In genomic region chr10:124719213-124719851, GRCh38 we compare ENCODE assay signal across 9 cellular contexts. TPM values are rescaled to one million over a fixed set of nuclear protein-coding genes. Genes with fewer than 3 reads are reported as not detected.
DNase-seq lines count a peak whose midpoint lies in the region; ATAC-seq, FAIRE-seq and TF ChIP-seq lines count a peak whose summit lies in the region.
"Had no signal": no experiment of that assay in that cellular context is flagged by ENCODE, and none has a peak within 500 bp of the region (broad histone marks: within the 10 kb centered on the region; RNA-seq: fewer than 3 reads in every experiment).

No MANE protein-coding gene starts in this region.

- no peaks in the 10 kb centered on the region for H3K27me3 Mint-ChIP-seq in activated CD4-positive, alpha-beta memory T cell treated with anti-CD3 and anti-CD28 coated beads, Interleukin-2, amount 10 ng/mL, durations not matched to agents 7 days and 5 days
- no peaks in the 10 kb centered on the region for H3K27me3 Mint-ChIP-seq in naive thymus-derived CD8-positive, alpha-beta T cell

- no peaks in the 10 kb centered on the region for H3K9me2 ChIP-seq in GM23248 (ENCODE audit: insufficient read depth)

- H3K36me3 ChIP-seq in GM23248 (ENCODE audit: low read depth) (no peaks in the 10 kb centered on the region), endothelial cell of umbilical vein (ENCODE audit: control insufficient read depth in 2 of 2, extremely low read depth in 1 of 2, insufficient read depth in 2 of 2, low read length in 2 of 2) (no peaks in the 10 kb centered on the region)

- peaks cover 94% of the 10 kb centered on the region for H3K4me1 Mint-ChIP-seq in activated CD4-positive, alpha-beta memory T cell treated with anti-CD3 and anti-CD28 coated beads, Interleukin-2, amount 10 ng/mL, durations not matched to agents 7 days and 5 days
- H3K4me1 Mint-ChIP-seq in naive thymus-derived CD8-positive, alpha-beta T cell, result peaks cover 46 to 98% (median 86%) of the 10 kb centered on the region in 4 donors

- H2AFZ ChIP-seq in GM23248 (no peak overlapping the region), endothelial cell of umbilical vein (ENCODE audit: low read depth, low read length) (no peak overlapping the region)

- POLR2A ChIA-PET in activated CD4-positive, alpha-beta memory T cell treated with anti-CD3 and anti-CD28 coated beads, Interleukin-2, amount 10 ng/mL, durations not matched to agents 7 days and 5 days (lab: Charles Lee), result interaction anchor here (0.6 to 15.8 kb wide), 19 partner anchors 13 to 106 kb away, joined by 3 to 460 read pairs (median 10); partner anchors contain the start of genes ABRAXAS2 and EEF1AKMT2
- POLR2A ChIA-PET in endothelial cell of umbilical vein (lab: Charles Lee), result no interaction called here
- POLR2A ChIA-PET in naive thymus-derived CD8-positive, alpha-beta T cell (lab: Charles Lee), result interaction anchor here (0.6 to 3.7 kb wide), 25 partner anchors 10 to 177 kb away, joined by 3 to 56 read pairs (median 7); partner anchors contain the start of gene ABRAXAS2

- CTCF ChIA-PET in activated CD4-positive, alpha-beta memory T cell treated with anti-CD3 and anti-CD28 coated beads, Interleukin-2, amount 10 ng/mL, durations not matched to agents 7 days and 5 days (lab: Charles Lee), result interaction anchor here (0.6 to 13.0 kb wide), 29 partner anchors 12 to 186 kb away, joined by 3 to 164 read pairs (median 5); no protein-coding TSS in a partner anchor
- CTCF ChIA-PET in endothelial cell of umbilical vein (lab: Charles Lee), result interaction anchor here (0.6 to 4.9 kb wide), 20 partner anchors 10 to 178 kb away, joined by 3 to 60 read pairs (median 6); no protein-coding TSS in a partner anchor

- H3K79me2 ChIP-seq in GM23248 (ENCODE audit: insufficient read depth) (peaks cover 7% of the 10 kb centered on the region), endothelial cell of umbilical vein (ENCODE audit: control insufficient read depth, insufficient read depth, low read length) (peaks cover 2% of the 10 kb centered on the region)

- peak overlapping the region; percentile 92 for H3K27ac Mint-ChIP-seq in activated CD4-positive, alpha-beta memory T cell treated with anti-CD3 and anti-CD28 coated beads, Interleukin-2, amount 10 ng/mL, durations not matched to agents 7 days and 5 days
- H3K27ac Mint-ChIP-seq in naive thymus-derived CD8-positive, alpha-beta T cell, result peak overlapping the region; percentile 88 to 98 (median 96)

- peaks cover 15% of the 10 kb centered on the region for H3K4me1 ChIP-seq in GM23248 (ENCODE audit: insufficient read depth)
- peaks cover 26% of the 10 kb centered on the region for H3K4me1 ChIP-seq in endothelial cell of umbilical vein (ENCODE audit: control insufficient read depth, extremely low read depth, insufficient read depth, low read length)

- no peaks in the 10 kb centered on the region for H3K9me1 ChIP-seq in endothelial cell of umbilical vein (replicated peaks; ENCODE audit: control insufficient read depth, extremely low read depth, insufficient read depth, low read length)

- H3K27me3 ChIP-seq in GM23248 (replicated peaks; ENCODE audit: insufficient read depth), result no peaks in the 10 kb centered on the region
- no peaks in the 10 kb centered on the region for H3K27me3 ChIP-seq in endothelial cell of umbilical vein (ENCODE audit: control insufficient read depth in 2 of 2, insufficient read depth in 2 of 2, low read length in 2 of 2)

- peak; percentile 54 to 61 for ATAC-seq in naive thymus-derived CD8-positive, alpha-beta T cell

- peak; percentile 56 for DNase-seq in GM23248
- DNase-seq in M059J (ENCODE audit: low read depth), result peak; percentile 54
- peak; percentile 79 for DNase-seq in activated CD4-positive, alpha-beta memory T cell treated with anti-CD3 and anti-CD28 coated beads, Interleukin-2, amount 10 ng/mL, durations not matched to agents 7 days and 5 days
- peak; percentile 84 for DNase-seq in endothelial cell of umbilical vein (ENCODE audit: low read depth, low spot score)
- peak in 9 of 10 donors; percentile 47 to 85 (median 74) for DNase-seq in naive thymus-derived CD8-positive, alpha-beta T cell
- no peak for DNase-seq in NCI-H510A (lab: John Stamatoyannopoulos, UW)
- no peak for DNase-seq in ecto neural progenitor cell (ENCODE audit: low spot score)

- WGBS in GM23248 (ENCODE audit: low coverage in 1 of 2, low lambda C conversion rate in 2 of 2, missing lambda C conversion rate in 2 of 2), 2 experiments, result 70 to 81% methylated on average over 8 of the region's 8 CpGs

- BruUV-seq in endothelial cell of umbilical vein (replicated peaks; lab: Mats Ljungman, UMichigan), result no TSS peak

- peak overlapping the region; percentile 72 for H3K4me3 Mint-ChIP-seq in activated CD4-positive, alpha-beta memory T cell treated with anti-CD3 and anti-CD28 coated beads, Interleukin-2, amount 10 ng/mL, durations not matched to agents 7 days and 5 days
- H3K4me3 Mint-ChIP-seq in naive thymus-derived CD8-positive, alpha-beta T cell, result peak overlapping the region; percentile 50 to 86 (median 74)

- H4K20me1 ChIP-seq in GM23248 (ENCODE audit: insufficient read depth) (no peaks in the 10 kb centered on the region), endothelial cell of umbilical vein (replicated peaks; ENCODE audit: control insufficient read depth, extremely low read depth, insufficient read depth, low read length) (no peaks in the 10 kb centered on the region)

- H3K9me3 ChIP-seq in GM23248 (ENCODE audit: low read depth) (no peaks in the 10 kb centered on the region), endothelial cell of umbilical vein (replicated peaks; ENCODE audit: control insufficient read depth, insufficient read depth, low read length) (no peaks in the 10 kb centered on the region)

- intact Hi-C loops in endothelial cell of umbilical vein (cut with micrococcal nuclease), result loop anchor here (1.0 kb wide), 3 partner anchors 18 to 73 kb away; no protein-coding TSS in a partner anchor

- peak; percentile 95 for FAIRE-seq in endothelial cell of umbilical vein (lab: Jason Lieb, UNC)
- FAIRE-seq: colon had no signal

- TF ChIP-seq POLR2A in endothelial cell of umbilical vein (IDR thresholded peaks at IDR 0.05; ENCODE audit: low read depth, low read length), result no peak

- peak; percentile 88 for TF ChIP-seq CTCF in GM12873 (IDR thresholded peaks at IDR 0.05; ENCODE audit: insufficient read depth, low read depth, low read length, missing control alignments)
- TF ChIP-seq CTCF in endothelial cell of umbilical vein (IDR thresholded peaks at IDR 0.05; ENCODE audit: extremely low read depth in 1 of 2, insufficient read depth in 1 of 2, low read depth in 1 of 2, low read length in 2 of 2), result peak; percentile 61 to 74

- no peaks in the 10 kb centered on the region for H3K9me3 Mint-ChIP-seq in activated CD4-positive, alpha-beta memory T cell treated with anti-CD3 and anti-CD28 coated beads, Interleukin-2, amount 10 ng/mL, durations not matched to agents 7 days and 5 days
- no peaks in the 10 kb centered on the region for H3K9me3 Mint-ChIP-seq in naive thymus-derived CD8-positive, alpha-beta T cell

- H3K9ac ChIP-seq in GM23248 (no peak overlapping the region), endothelial cell of umbilical vein (replicated peaks; ENCODE audit: extremely low read depth, insufficient read depth, low read length) (no peak overlapping the region)

- H3K4me3 ChIP-seq in GM23248 (no peak overlapping the region), endothelial cell of umbilical vein (replicated peaks in 1 of 3; ENCODE audit: insufficient read depth in 1 of 3, low read depth in 1 of 3, low read length in 3 of 3) (no peak overlapping the region)

- dilution Hi-C loops in endothelial cell of umbilical vein (cut with MboI; ENCODE audit: extremely low pct_ligation_motif_present, low sequenced_read_pairs), result no loop called here

- no peak overlapping the region for H3K4me2 ChIP-seq in GM23248 (ENCODE audit: unreplicated experiment)
- H3K4me2 ChIP-seq in endothelial cell of umbilical vein (ENCODE audit: insufficient read depth, low read length), result peak overlapping the region; percentile 1

- H3K27ac ChIP-seq in GM23248, result no peak overlapping the region
- H3K27ac ChIP-seq in endothelial cell of umbilical vein (ENCODE audit: insufficient read depth, low read depth, low read length), result no peak overlapping the region

- H3F3A ChIP-seq in GM23248 (ENCODE audit: insufficient read depth), result peaks cover 10% of the 10 kb centered on the region; the same call in 1 of the 2 replicates

- H3K36me3 Mint-ChIP-seq in activated CD4-positive, alpha-beta memory T cell treated with anti-CD3 and anti-CD28 coated beads, Interleukin-2, amount 10 ng/mL, durations not matched to agents 7 days and 5 days (ENCODE audit: low read depth), result peaks cover 40% of the 10 kb centered on the region
- no peaks in the 10 kb centered on the region for H3K36me3 Mint-ChIP-seq in naive thymus-derived CD8-positive, alpha-beta T cell

- in situ Hi-C loops in GM23248 (cut with MboI), result no loop called here

TF ChIP-seq in endothelial cell of umbilical vein, 7 proteins besides CTCF, POLR2A, EP300 and RAD21:
- peak; percentile 9 for TF ChIP-seq JUN (IDR thresholded peaks at IDR 0.05; ENCODE audit: borderline replicate concordance, insufficient read depth, insufficient read length, low read depth)
- TF ChIP-seq, protein P1, sequence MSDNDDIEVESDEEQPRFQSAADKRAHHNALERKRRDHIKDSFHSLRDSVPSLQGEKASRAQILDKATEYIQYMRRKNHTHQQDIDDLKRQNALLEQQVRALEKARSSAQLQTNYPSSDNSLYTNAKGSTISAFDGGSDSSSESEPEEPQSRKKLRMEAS (IDR thresholded peaks at IDR 0.05; ENCODE audit: insufficient read depth, insufficient read length), result no peak
- TF ChIP-seq FOS (IDR thresholded peaks at IDR 0.05; ENCODE audit: borderline replicate concordance, insufficient read depth, low read length), result peak; percentile 47

RNA-seq across cellular contexts. Expression of gene FAM53B, which starts 24.8 kb away (rescaled TPM):
- 10.1 TPM in 2 replicates for total RNA-seq in GM23248 (2014; rRNA removed; shearing (Covaris generic))
- polyA plus RNA-seq in GM23248 (2016; fragmentation: Nextera tagmentation; extraction: Ambion mirVana) (2.1 and 2.7 TPM in 2 replicates), endothelial cell of umbilical vein (8.2 and 8.5 TPM in 2 replicates)
- 7.7 and 16.7 TPM in 2 replicates for total RNA-seq in M059J (2014; rRNA removed; shearing (Covaris generic))
- total RNA-seq in activated CD4-positive, alpha-beta memory T cell treated with anti-CD3 and anti-CD28 coated beads, Interleukin-2, amount 10 ng/mL, durations not matched to agents 7 days and 5 days, result 10 to 100 TPM; 44.9 to 46.6 TPM
- 17.2 and 21.1 TPM in 2 replicates for total RNA-seq in endothelial cell of umbilical vein
- 6.5 and 7.7 TPM in 2 replicates for polyA plus RNA-seq in endothelial cell of umbilical vein (2011; cell fraction: cytosol; rRNA removed)
- polyA plus RNA-seq in endothelial cell of umbilical vein (2011; cell fraction: nucleus; rRNA removed), result 12.1 and 13.0 TPM in 2 replicates
- 10.3 and 12.2 TPM in 2 replicates for polyA plus RNA-seq in endothelial cell of umbilical vein (2012)
- polyA minus RNA-seq in endothelial cell of umbilical vein, result 13.2 and 20.2 TPM in 2 replicates
- 14.0 TPM for polyA minus RNA-seq in endothelial cell of umbilical vein (2011; cell fraction: cytosol; rRNA and poly(A)+ RNA removed)
- polyA minus RNA-seq in endothelial cell of umbilical vein (2011; cell fraction: nucleus; rRNA and poly(A)+ RNA removed), result 13.3 and 15.2 TPM in 2 replicates
- 10 to 100 TPM; 22.2 to 23.2 TPM for total RNA-seq in naive thymus-derived CD8-positive, alpha-beta T cell
- 10 to 100 TPM in 2 of 3 donors, 1 to 10 TPM in 1; 2.4 to 15.1 (median 11.9) TPM for polyA plus RNA-seq in naive thymus-derived CD8-positive, alpha-beta T cell

Comparison
In these comparisons a context has a peak if more than half of its experiments do, and no peak if none do; other contexts are left out.
1. DNase-seq: peak in GM23248 (single experiment), M059J (single experiment), activated CD4-positive, alpha-beta memory T cell treated with anti-CD3 and anti-CD28 coated beads, Interleukin-2, amount 10 ng/mL, durations not matched to agents 7 days and 5 days (single experiment), endothelial cell of umbilical vein (single experiment) and naive thymus-derived CD8-positive, alpha-beta T cell (9 of 10); none in NCI-H510A (single experiment) and ecto neural progenitor cell (single experiment).